In the genomic region with DNA sequence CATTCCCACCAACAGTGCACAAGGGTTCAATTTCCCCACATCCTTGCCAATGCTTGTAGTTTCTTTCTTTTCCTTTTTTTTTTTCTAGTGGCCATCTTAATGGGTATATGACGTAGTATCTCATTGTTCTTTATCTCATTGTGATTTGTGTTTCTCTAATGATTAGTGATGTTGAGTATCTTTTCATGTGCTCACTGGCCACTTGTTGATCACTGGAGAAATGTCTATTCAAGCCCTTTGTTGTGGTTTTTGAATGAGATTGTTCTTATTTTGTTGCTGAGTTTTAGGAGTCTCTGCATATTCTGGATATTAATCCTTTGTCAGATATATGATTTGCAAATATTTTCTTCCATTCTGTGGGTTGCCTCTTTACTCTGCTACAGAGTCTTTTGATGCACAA, we compare ENCODE assay signal across 26 cellular contexts.
"Had no signal": no experiment of that assay in that cellular context is flagged by ENCODE, and none has a peak within 500 bp of the region (broad histone marks: within the 10 kb centered on the region; RNA-seq: fewer than 3 reads in every experiment).

No MANE protein-coding gene starts in this region.

- H3K4me3 Mint-ChIP-seq: mesothelial cell of epicardium; natural killer cell; stimulated activated memory B cell treated with anti-CD40 and anti-IgM and Interleukin-4, amounts not matched to agents 10 μg/mL and 1 μg/mL and 100 μg/mL, for 72 hours; stimulated activated naive CD8-positive, alpha-beta T cell treated with anti-CD3 and anti-CD28 coated beads, Interleukin-15, amount 100 ng/mL, for 72 hours had no signal

- H3K4me3 ChIP-seq: hepatocyte, left lung, lower lobe of right lung, right atrium auricular region, right lobe of liver, smooth muscle cell, tibial nerve, upper lobe of left lung, vagina had no signal

- H3K4me2 ChIP-seq: hepatocyte, smooth muscle cell had no signal

- DNase-seq: kidney; left colon; left lung; lower lobe of right lung; mammary epithelial cell; mesenchymal stem cell; naive B cell; natural killer cell; nucleus accumbens; right lobe of liver; stimulated activated CD4-positive, alpha-beta T cell treated with anti-CD3 and anti-CD28 coated beads, Interleukin-1b, Interleukin-23, amount 100 ng/mL, for 48 hours; stimulated activated CD4-positive, alpha-beta T cell treated with anti-CD3 and anti-CD28 coated beads, Interleukin-2, amount 100 ng/mL, for 48 hours; stimulated activated CD4-positive, alpha-beta T cell treated with anti-CD3 and anti-CD28 coated beads, Interleukin-4, amount 100 ng/mL, for 4 hours; stimulated activated CD8-positive, alpha-beta memory T cell treated with anti-CD3 and anti-CD28 coated beads, Interleukin-4, amount 100 ng/mL, for 48 hours; stimulated activated naive CD4-positive, alpha-beta T cell treated with Interleukin-2 at 50 U/mL for 16 hours; stimulated activated naive CD8-positive, alpha-beta T cell treated with anti-CD3 and anti-CD28 coated beads, Interleukin-15, amount 100 ng/mL, for 72 hours; substantia nigra; upper lobe of left lung had no signal

- H2AFZ ChIP-seq: hepatocyte, parathyroid adenoma had no signal

- H3K9me3 Mint-ChIP-seq: mesothelial cell of epicardium; naive B cell; natural killer cell; stimulated activated memory B cell treated with anti-CD40 and anti-IgM and Interleukin-4, amounts not matched to agents 10 μg/mL and 1 μg/mL and 100 μg/mL, for 72 hours; stimulated activated naive CD8-positive, alpha-beta T cell treated with anti-CD3 and anti-CD28 coated beads, Interleukin-15, amount 100 ng/mL, for 72 hours had no signal

- H3K9me3 ChIP-seq: left lung, lower lobe of right lung, right atrium auricular region, right lobe of liver, tibial nerve, upper lobe of left lung, vagina had no signal

- H3K27ac Mint-ChIP-seq: mesothelial cell of epicardium; naive B cell; natural killer cell; stimulated activated memory B cell treated with anti-CD40 and anti-IgM and Interleukin-4, amounts not matched to agents 10 μg/mL and 1 μg/mL and 100 μg/mL, for 72 hours had no signal

- H3K9ac ChIP-seq: parathyroid adenoma had no signal

- H3K27ac ChIP-seq: hepatocyte, left lung, lower lobe of right lung, parathyroid adenoma, right atrium auricular region, right lobe of liver, tibial nerve, upper lobe of left lung, vagina had no signal

- ATAC-seq: left colon; left lung; lower lobe of right lung; natural killer cell; right lobe of liver; stimulated activated memory B cell treated with anti-CD40 and anti-IgM and Interleukin-4, amounts not matched to agents 10 μg/mL and 1 μg/mL and 100 μg/mL, for 72 hours; stimulated activated naive CD8-positive, alpha-beta T cell treated with anti-CD3 and anti-CD28 coated beads, Interleukin-15, amount 100 ng/mL, for 72 hours had no signal

- H3K27me3 Mint-ChIP-seq: stimulated activated memory B cell treated with anti-CD40 and anti-IgM and Interleukin-4, amounts not matched to agents 10 μg/mL and 1 μg/mL and 100 μg/mL, for 72 hours had no signal

- H3K27me3 ChIP-seq: hepatocyte, right atrium auricular region, right lobe of liver, upper lobe of left lung, vagina had no signal
